In genomic region chr22:30404307-30404706, GRCh38 we compare ENCODE assay signal across 21 cellular contexts.
"Had no signal": no experiment of that assay in that cellular context is flagged by ENCODE, and none has a peak within 500 bp of the region (broad histone marks: within the 10 kb centered on the region; RNA-seq: fewer than 3 reads in every experiment).

No MANE protein-coding gene starts in this region.

- H3K9me3 Mint-ChIP-seq: activated CD4-positive, alpha-beta memory T cell treated with anti-CD3 and anti-CD28 coated beads for 36 hours; activated CD4-positive, alpha-beta T cell treated with anti-CD3 and anti-CD28 coated beads, Interleukin-2, amount 10 ng/mL, durations not matched to agents 7 days and 5 days; activated naive CD8-positive, alpha-beta T cell treated with anti-CD3 and anti-CD28 coated beads for 36 hours; T-helper 1 cell treated with Interleukin-12 subunit alpha and Interleukin-12 subunit beta and Interleukin-4 antibody, amounts not matched to agents 30 μg/mL and 1 μg/mL, for 36 hours; WTC11 had no signal

- H3K4me3 Mint-ChIP-seq: activated CD4-positive, alpha-beta memory T cell treated with anti-CD3 and anti-CD28 coated beads for 36 hours; activated CD4-positive, alpha-beta T cell treated with anti-CD3 and anti-CD28 coated beads, Interleukin-2, amount 10 ng/mL, durations not matched to agents 7 days and 5 days; activated naive CD8-positive, alpha-beta T cell treated with anti-CD3 and anti-CD28 coated beads for 36 hours; T-helper 1 cell treated with Interleukin-12 subunit alpha and Interleukin-12 subunit beta and Interleukin-4 antibody, amounts not matched to agents 30 μg/mL and 1 μg/mL, for 36 hours; WTC11 had no signal

- H3K4me3 ChIP-seq: cardiac muscle cell had no signal

- DNase-seq: activated CD4-positive, alpha-beta memory T cell treated with anti-CD3 and anti-CD28 coated beads for 36 hours; activated CD4-positive, alpha-beta T cell treated with anti-CD3 and anti-CD28 coated beads, Interleukin-2, amount 10 ng/mL, durations not matched to agents 7 days and 5 days; activated CD4-positive, CD25-positive, alpha-beta regulatory T cell treated with anti-CD3 and anti-CD28 coated beads, Interleukin-2, amount 50 U/mL, for 72 hours; activated CD8-positive, alpha-beta memory T cell treated with anti-CD3 and anti-CD28 coated beads for 24 hours; activated effector memory CD4-positive, alpha-beta T cell treated with Interleukin-2 at 50 U/mL for 16 hours; activated naive CD4-positive, alpha-beta T cell treated with Interleukin-2 at 50 U/mL for 16 hours; activated naive CD8-positive, alpha-beta T cell treated with anti-CD3 and anti-CD28 coated beads for 36 hours; Kasumi-1; KBM-7; NCI-H1105 treated with DMSO at 0.1 percent for 48 hours; NCI-H1436 treated with DMSO at 0.1 percent for 48 hours; NCI-H187; NCI-H2081; NCI-H510A treated with DMSO at 0.1 percent for 48 hours; PC-3; SHP77 treated with DMSO at 0.1 percent for 48 hours; T-helper 9 cell had no signal

- FAIRE-seq: RCC 7860 had no signal

- H3K36me3 ChIP-seq: cardiac muscle cell had no signal

- H3K27ac ChIP-seq: cardiac muscle cell had no signal

- ATAC-seq: PC-3, WTC11 had no signal

- H3K27ac Mint-ChIP-seq: activated CD4-positive, alpha-beta memory T cell treated with anti-CD3 and anti-CD28 coated beads for 36 hours; activated naive CD8-positive, alpha-beta T cell treated with anti-CD3 and anti-CD28 coated beads for 36 hours; T-helper 1 cell treated with Interleukin-12 subunit alpha and Interleukin-12 subunit beta and Interleukin-4 antibody, amounts not matched to agents 30 μg/mL and 1 μg/mL, for 36 hours; WTC11 had no signal

- H3K27me3 Mint-ChIP-seq: activated CD4-positive, alpha-beta memory T cell treated with anti-CD3 and anti-CD28 coated beads for 36 hours; activated CD4-positive, alpha-beta T cell treated with anti-CD3 and anti-CD28 coated beads, Interleukin-2, amount 10 ng/mL, durations not matched to agents 7 days and 5 days; activated naive CD8-positive, alpha-beta T cell treated with anti-CD3 and anti-CD28 coated beads for 36 hours had no signal

- H3K27me3 ChIP-seq: cardiac muscle cell had no signal
